In genomic region chr9:127450170-127450830, GRCh38 we compare ENCODE assay signal across 8 cellular contexts. TPM values are rescaled to one million over a fixed set of nuclear protein-coding genes. Genes with fewer than 3 reads are reported as not detected.
DNase-seq lines count a peak whose midpoint lies in the region; ATAC-seq, FAIRE-seq and TF ChIP-seq lines count a peak whose summit lies in the region.

No MANE protein-coding gene starts in this region.

- peaks cover 25% of the 10 kb centered on the region for H3K79me2 ChIP-seq in SU-DHL-6 (ENCODE audit: insufficient read depth, low read length)
- H3K79me2 ChIP-seq in neural cell (replicated peaks; ENCODE audit: insufficient read depth, low read length) = peaks cover 8% of the 10 kb centered on the region

- peaks cover 41 to 48% (median 44%) of the 10 kb centered on the region in 4 donors for H3K4me1 ChIP-seq in esophagus muscularis mucosa

- WGBS in esophagus muscularis mucosa = 3% methylated on average over 16 of the region's 16 CpGs

- intact Hi-C loops in esophagus muscularis mucosa (cut with DNase I) = loop anchor here (2.0 kb wide), 1 partner anchor 53 kb away; the partner anchor contains the start of gene SLC2A8

- H3K9ac ChIP-seq in SU-DHL-6 (ENCODE audit: low read length) (peak overlapping the region; percentile 97), neural cell (ENCODE audit: low read length) (peak overlapping the region; percentile 77)

- peak; percentile 31 to 40 for DNase-seq in stimulated activated CD4-positive, alpha-beta T cell treated with anti-CD3 and anti-CD28 coated beads, Interleukin-2, amount 100 ng/mL, for 24 hours
- DNase-seq in stimulated activated CD4-positive, alpha-beta T cell treated with anti-CD3 and anti-CD28 coated beads, Interleukin-4, amount 100 ng/mL, for 24 hours = no peak
- DNase-seq in esophagus muscularis mucosa (ENCODE audit: extremely low spot score) (no peak), NOMO-1 treated with DMSO at 0.1 percent for 48 hours (lab: John Stamatoyannopoulos, UW; ENCODE audit: unreplicated experiment) (no peak), frontal cortex (ENCODE audit: low spot score in 2 of 2) (no peak)

- TF ChIP-seq POLR2A in esophagus muscularis mucosa (IDR thresholded peaks at IDR 0.05; ENCODE audit: low read depth) = no peak

- H3K9me3 ChIP-seq in SU-DHL-6 (ENCODE audit: insufficient read depth, low read length) (no peaks in the 10 kb centered on the region), esophagus muscularis mucosa (no peaks in the 10 kb centered on the region), neural cell (ENCODE audit: low read length) (no peaks in the 10 kb centered on the region)

- TF ChIP-seq CTCF in SU-DHL-6 (IDR thresholded peaks at IDR 0.05; ENCODE audit: insufficient read depth, low read length, poor library complexity, severe bottlenecking) (no peak), esophagus muscularis mucosa (IDR thresholded peaks at IDR 0.05) (no peak), neural cell (IDR thresholded peaks at IDR 0.05; ENCODE audit: poor library complexity, severe bottlenecking) (no peak)

- no peak for TF ChIP-seq RAD21 in neural cell (conservative IDR thresholded peaks at IDR 0.05)

- H3K9me2 ChIP-seq in SU-DHL-6 (replicated peaks; ENCODE audit: insufficient read depth, low read length) (no peaks in the 10 kb centered on the region), neural cell (ENCODE audit: insufficient read depth, low read length) (no peaks in the 10 kb centered on the region)

- no peak for TF ChIP-seq EP300 in esophagus muscularis mucosa (IDR thresholded peaks at IDR 0.05)
- TF ChIP-seq EP300 in neural cell (conservative IDR thresholded peaks at IDR 0.05; ENCODE audit: poor library complexity, severe bottlenecking) = no peak

- H3F3A ChIP-seq in SU-DHL-6 (ENCODE audit: insufficient read depth) (peaks cover 55% of the 10 kb centered on the region), neural cell (ENCODE audit: insufficient read depth, low read length, poor library complexity, severe bottlenecking) (no peaks in the 10 kb centered on the region)

- no peak for ATAC-seq in GM19463 (IDR thresholded peaks at IDR 0.05; ENCODE audit: unreplicated experiment)

- H3K27me3 ChIP-seq in SU-DHL-6 (ENCODE audit: low read length) = no peaks in the 10 kb centered on the region
- H3K27me3 ChIP-seq in esophagus muscularis mucosa = no peaks in the 10 kb centered on the region
- H3K27me3 ChIP-seq in neural cell (ENCODE audit: insufficient read depth, low read depth, low read length) = no peaks in the 10 kb centered on the region

- H3K4me2 ChIP-seq in SU-DHL-6 (ENCODE audit: low read depth, low read length, poor library complexity, severe bottlenecking) = peak overlapping the region; percentile 79
- H3K4me2 ChIP-seq in neural cell (ENCODE audit: low read length) = peak overlapping the region; percentile 27

- peak overlapping the region; percentile 91 for H3K27ac ChIP-seq in SU-DHL-6 (ENCODE audit: low read depth, low read length)
- H3K27ac ChIP-seq in esophagus muscularis mucosa (replicated peaks in 1 of 4) = peak overlapping the region; percentile 93 to 96 (median 95)
- peak overlapping the region; percentile 69 for H3K27ac ChIP-seq in neural cell (ENCODE audit: low read length)

- H3K36me3 ChIP-seq in SU-DHL-6 (ENCODE audit: low read length) (peaks cover 38% of the 10 kb centered on the region), esophagus muscularis mucosa (peaks cover 29 to 62% (median 57%) of the 10 kb centered on the region in 4 donors), neural cell (ENCODE audit: insufficient read depth, low read length) (no peaks in the 10 kb centered on the region)

- H3K4me3 ChIP-seq in SU-DHL-6 (ENCODE audit: insufficient read depth, low read length, poor library complexity, severe bottlenecking) (peak overlapping the region; percentile 63), esophagus muscularis mucosa (peak overlapping the region; percentile 81 to 96 (median 82)), neural cell (ENCODE audit: low read length) (peak overlapping the region; percentile 86)

- FAIRE-seq in frontal cortex (lab: Jason Lieb, UNC) = no peak

- peaks cover 11% of the 10 kb centered on the region; the same call in 1 of the 2 replicates for H4K20me1 ChIP-seq in SU-DHL-6 (ENCODE audit: low read depth, low read length)
- no peaks in the 10 kb centered on the region for H4K20me1 ChIP-seq in neural cell (ENCODE audit: insufficient read depth)

- no peak overlapping the region for H2AFZ ChIP-seq in SU-DHL-6 (ENCODE audit: low read depth, low read length, severe bottlenecking)
- H2AFZ ChIP-seq in neural cell (ENCODE audit: low read depth, low read length) = no peak overlapping the region

TF ChIP-seq in neural cell, 6 proteins besides CTCF, POLR2A, EP300 and RAD21:
- TF ChIP-seq EZH2 (IDR thresholded peaks at IDR 0.05; ENCODE audit: borderline replicate concordance, insufficient read depth, low read length, poor library complexity, severe bottlenecking) = no peak
- TF ChIP-seq POLR2AphosphoS5 (IDR thresholded peaks at IDR 0.05) = peak; percentile 23
- no peak for TF ChIP-seq REST (IDR thresholded peaks at IDR 0.05; ENCODE audit: borderline replicate concordance)
- no peak for TF ChIP-seq SMC3 (conservative IDR thresholded peaks at IDR 0.05; ENCODE audit: poor library complexity)

RNA-seq across cellular contexts. Expression of gene RPL12, which starts 0.9 kb away (rescaled TPM):
- total RNA-seq in esophagus muscularis mucosa (1,000 to 10,000 TPM in 3 of 4 donors, 100 to 1,000 TPM in 1; 880 to 2,334 (median 1,732) TPM), frontal cortex (717 TPM)
- 839 and 862 TPM in 2 replicates for polyA plus RNA-seq in neural cell
- polyA minus RNA-seq in neural cell = 261 and 348 TPM in 2 replicates

RNA-seq across cellular contexts. Expression of gene LRSAM1, which starts 1.0 kb away (rescaled TPM):
- total RNA-seq in esophagus muscularis mucosa = 10 to 100 TPM; 13.6 to 26.2 (median 18.8) TPM
- polyA plus RNA-seq in neural cell = 21.6 and 27.1 TPM in 2 replicates
- polyA minus RNA-seq in neural cell = 24.4 and 26.3 TPM in 2 replicates
- 23.6 TPM for total RNA-seq in frontal cortex

RNA-seq across cellular contexts. Expression of gene ZNF79, which starts 26.1 kb away (rescaled TPM):
- 10 to 100 TPM in 3 of 4 donors, 1 to 10 TPM in 1; 8.3 to 12.8 (median 11.2) TPM for total RNA-seq in esophagus muscularis mucosa
- polyA plus RNA-seq in neural cell = 2.9 and 3.3 TPM in 2 replicates
- 26.4 and 27.0 TPM in 2 replicates for polyA minus RNA-seq in neural cell
- total RNA-seq in frontal cortex = 12.2 TPM

RNA-seq across cellular contexts. Expression of gene SLC2A8, which starts 53.3 kb away (rescaled TPM):
- total RNA-seq in esophagus muscularis mucosa (10 to 100 TPM; 27.0 to 34.5 (median 31.7) TPM), frontal cortex (9.0 TPM)
- polyA plus RNA-seq in neural cell = 10.2 and 24.0 TPM in 2 replicates
- polyA minus RNA-seq in neural cell = 10.5 and 11.7 TPM in 2 replicates

Comparison
In these comparisons a context has a peak if more than half of its experiments do, and no peak if none do; other contexts are left out.
1. DNase-seq: peak in stimulated activated CD4-positive, alpha-beta T cell treated with anti-CD3 and anti-CD28 coated beads, Interleukin-2, amount 100 ng/mL, for 24 hours (2 of 2); none in stimulated activated CD4-positive, alpha-beta T cell treated with anti-CD3 and anti-CD28 coated beads, Interleukin-4, amount 100 ng/mL, for 24 hours (single experiment), esophagus muscularis mucosa (single experiment), NOMO-1 treated with DMSO at 0.1 percent for 48 hours (single experiment) and frontal cortex (0 of 2).
2. Peak in every context shown above with its lines, with median percentiles within 50 percentile points of each other: H3K27ac ChIP-seq and H3K4me3 ChIP-seq.